1 cellular context compared by ENCODE assay signal in the genomic region with DNA sequence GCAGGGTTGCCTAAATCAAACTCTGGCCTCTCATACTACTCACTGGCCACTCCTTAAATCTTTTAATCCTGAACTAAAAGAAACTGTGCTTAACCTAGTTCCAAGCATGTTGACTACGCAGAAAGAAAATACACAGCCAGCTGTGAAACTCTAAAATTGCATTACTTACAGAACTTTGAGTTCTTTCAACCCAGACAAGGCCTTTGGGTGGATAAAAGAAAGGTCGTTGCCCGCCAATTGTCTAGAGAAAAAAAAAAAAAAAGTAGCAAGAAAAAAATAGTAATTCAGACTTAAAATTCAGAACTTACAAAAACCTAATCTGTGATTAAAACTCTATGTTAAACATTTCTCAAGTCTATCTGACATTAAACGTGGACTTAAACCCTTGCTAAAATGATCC.
TF ChIP-seq lines count a peak whose summit lies in the region.

No MANE protein-coding gene starts in this region.

TF ChIP-seq in IMR-90, 13 proteins besides CTCF, POLR2A, EP300 and RAD21 (continued from another document):
- TF ChIP-seq RFX5 (IDR thresholded peaks at IDR 0.05; ENCODE audit: low read depth, low read length) (no peak), FOS (IDR thresholded peaks at IDR 0.05; ENCODE audit: low read depth, low read length) (no peak), MAZ (IDR thresholded peaks at IDR 0.05; ENCODE audit: borderline replicate concordance, low read depth, low read length) (no peak), NFE2L2 (IDR thresholded peaks at IDR 0.05; ENCODE audit: low read depth, low read length) (no peak), MXI1 (IDR thresholded peaks at IDR 0.05; ENCODE audit: borderline replicate concordance, low read depth, low read length) (no peak), CHD1 (IDR thresholded peaks at IDR 0.05; ENCODE audit: low read depth, low read length) (no peak), MAFK (IDR thresholded peaks at IDR 0.05; ENCODE audit: low read depth, low read length) (no peak), CEBPB (IDR thresholded peaks at IDR 0.05; ENCODE audit: low read depth, low read length) (no peak), BHLHE40 (IDR thresholded peaks at IDR 0.05; ENCODE audit: low read depth, low read length) (no peak), SMC3 (IDR thresholded peaks at IDR 0.05; ENCODE audit: low read depth, low read length) (no peak)
- TF ChIP-seq, protein P1, sequence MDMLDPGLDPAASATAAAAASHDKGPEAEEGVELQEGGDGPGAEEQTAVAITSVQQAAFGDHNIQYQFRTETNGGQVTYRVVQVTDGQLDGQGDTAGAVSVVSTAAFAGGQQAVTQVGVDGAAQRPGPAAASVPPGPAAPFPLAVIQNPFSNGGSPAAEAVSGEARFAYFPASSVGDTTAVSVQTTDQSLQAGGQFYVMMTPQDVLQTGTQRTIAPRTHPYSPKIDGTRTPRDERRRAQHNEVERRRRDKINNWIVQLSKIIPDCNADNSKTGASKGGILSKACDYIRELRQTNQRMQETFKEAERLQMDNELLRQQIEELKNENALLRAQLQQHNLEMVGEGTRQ (IDR thresholded peaks at IDR 0.05; ENCODE audit: low read depth, low read length) = no peak
- TF ChIP-seq, protein P2, sequence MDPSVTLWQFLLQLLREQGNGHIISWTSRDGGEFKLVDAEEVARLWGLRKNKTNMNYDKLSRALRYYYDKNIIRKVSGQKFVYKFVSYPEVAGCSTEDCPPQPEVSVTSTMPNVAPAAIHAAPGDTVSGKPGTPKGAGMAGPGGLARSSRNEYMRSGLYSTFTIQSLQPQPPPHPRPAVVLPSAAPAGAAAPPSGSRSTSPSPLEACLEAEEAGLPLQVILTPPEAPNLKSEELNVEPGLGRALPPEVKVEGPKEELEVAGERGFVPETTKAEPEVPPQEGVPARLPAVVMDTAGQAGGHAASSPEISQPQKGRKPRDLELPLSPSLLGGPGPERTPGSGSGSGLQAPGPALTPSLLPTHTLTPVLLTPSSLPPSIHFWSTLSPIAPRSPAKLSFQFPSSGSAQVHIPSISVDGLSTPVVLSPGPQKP (IDR thresholded peaks at IDR 0.05; ENCODE audit: borderline replicate concordance, low read depth, low read length) = no peak
TF ChIP-seq in IMR-90: peak in this region for 0.
